ENCODE assay signal across 1 cellular context in the genomic region with DNA sequence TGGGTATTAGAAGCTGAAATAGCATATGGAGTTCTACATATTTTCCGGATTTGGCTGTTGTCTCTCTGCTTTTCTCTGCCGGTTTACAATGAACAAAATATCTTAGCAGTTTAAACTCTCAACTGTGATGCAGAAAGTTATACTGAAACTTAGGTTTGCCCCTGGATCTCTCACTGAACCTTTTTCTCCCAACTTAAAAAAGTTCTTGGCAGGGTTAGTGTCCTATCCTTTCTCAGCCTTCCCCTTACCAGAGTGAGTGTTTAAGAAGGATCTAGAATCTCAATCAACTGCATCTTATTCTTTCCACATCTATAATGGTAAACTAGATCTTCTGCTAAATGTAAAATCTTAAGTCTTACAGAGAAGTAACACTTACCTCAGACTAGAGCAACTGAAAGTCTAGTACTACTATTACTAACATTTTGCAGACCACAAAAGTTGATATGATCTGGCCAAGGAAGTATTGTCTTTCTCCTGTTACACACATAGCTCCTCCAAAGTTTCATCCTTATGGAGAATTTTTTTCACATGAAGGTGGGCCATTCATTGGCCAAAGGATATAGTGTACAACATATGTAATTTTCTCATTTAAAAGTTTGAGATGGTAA.
TF ChIP-seq lines count a peak whose summit lies in the region.

No MANE protein-coding gene starts in this region.

TF ChIP-seq in IMR-90, 13 proteins besides CTCF, POLR2A, EP300 and RAD21 (continued from another document):
- TF ChIP-seq, protein P1, sequence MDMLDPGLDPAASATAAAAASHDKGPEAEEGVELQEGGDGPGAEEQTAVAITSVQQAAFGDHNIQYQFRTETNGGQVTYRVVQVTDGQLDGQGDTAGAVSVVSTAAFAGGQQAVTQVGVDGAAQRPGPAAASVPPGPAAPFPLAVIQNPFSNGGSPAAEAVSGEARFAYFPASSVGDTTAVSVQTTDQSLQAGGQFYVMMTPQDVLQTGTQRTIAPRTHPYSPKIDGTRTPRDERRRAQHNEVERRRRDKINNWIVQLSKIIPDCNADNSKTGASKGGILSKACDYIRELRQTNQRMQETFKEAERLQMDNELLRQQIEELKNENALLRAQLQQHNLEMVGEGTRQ (IDR thresholded peaks at IDR 0.05; ENCODE audit: low read depth, low read length) = no peak
- no peak for TF ChIP-seq NFE2L2 (IDR thresholded peaks at IDR 0.05; ENCODE audit: low read depth, low read length)
- no peak for TF ChIP-seq MXI1 (IDR thresholded peaks at IDR 0.05; ENCODE audit: borderline replicate concordance, low read depth, low read length)
- TF ChIP-seq, protein P2, sequence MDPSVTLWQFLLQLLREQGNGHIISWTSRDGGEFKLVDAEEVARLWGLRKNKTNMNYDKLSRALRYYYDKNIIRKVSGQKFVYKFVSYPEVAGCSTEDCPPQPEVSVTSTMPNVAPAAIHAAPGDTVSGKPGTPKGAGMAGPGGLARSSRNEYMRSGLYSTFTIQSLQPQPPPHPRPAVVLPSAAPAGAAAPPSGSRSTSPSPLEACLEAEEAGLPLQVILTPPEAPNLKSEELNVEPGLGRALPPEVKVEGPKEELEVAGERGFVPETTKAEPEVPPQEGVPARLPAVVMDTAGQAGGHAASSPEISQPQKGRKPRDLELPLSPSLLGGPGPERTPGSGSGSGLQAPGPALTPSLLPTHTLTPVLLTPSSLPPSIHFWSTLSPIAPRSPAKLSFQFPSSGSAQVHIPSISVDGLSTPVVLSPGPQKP (IDR thresholded peaks at IDR 0.05; ENCODE audit: borderline replicate concordance, low read depth, low read length) = no peak
- TF ChIP-seq FOS (IDR thresholded peaks at IDR 0.05; ENCODE audit: low read depth, low read length) = no peak
- TF ChIP-seq RFX5 (IDR thresholded peaks at IDR 0.05; ENCODE audit: low read depth, low read length) = no peak
- TF ChIP-seq CEBPB (IDR thresholded peaks at IDR 0.05; ENCODE audit: low read depth, low read length) = no peak
- no peak for TF ChIP-seq BHLHE40 (IDR thresholded peaks at IDR 0.05; ENCODE audit: low read depth, low read length)
- TF ChIP-seq MAZ (IDR thresholded peaks at IDR 0.05; ENCODE audit: borderline replicate concordance, low read depth, low read length) = no peak
- no peak for TF ChIP-seq RCOR1 (IDR thresholded peaks at IDR 0.05; ENCODE audit: insufficient replicate concordance, low read length)
- TF ChIP-seq SMC3 (IDR thresholded peaks at IDR 0.05; ENCODE audit: low read depth, low read length) = no peak
- no peak for TF ChIP-seq CHD1 (IDR thresholded peaks at IDR 0.05; ENCODE audit: low read depth, low read length)
TF ChIP-seq in IMR-90: peak in this region for 0.
